In genomic region chr11:2388431-2389024, GRCh38 we compare ENCODE assay signal across 1 cellular context.
TF ChIP-seq lines count a peak whose summit lies in the region.

No MANE protein-coding gene starts in this region.

TF ChIP-seq in GM12878, 131 proteins besides CTCF, POLR2A, EP300 and RAD21:
- TF ChIP-seq LARP7 (IDR thresholded peaks at IDR 0.05) (no peak), ZNF687 (IDR thresholded peaks at IDR 0.05) (no peak), ATF7 (IDR thresholded peaks at IDR 0.05; ENCODE audit: low read depth) (no peak), RFX5 (IDR thresholded peaks at IDR 0.05; ENCODE audit: low read depth, low read length) (no peak), SMC3 (IDR thresholded peaks at IDR 0.05; ENCODE audit: borderline replicate concordance, low read length) (no peak), POLR2AphosphoS5 (IDR thresholded peaks at IDR 0.05; ENCODE audit: low read length) (no peak), ETV6 (conservative IDR thresholded peaks at IDR 0.05 in 1 of 2, IDR thresholded peaks at IDR 0.05 in 1 of 2; ENCODE audit: borderline replicate concordance in 1 of 2, low read depth in 1 of 2) (no peak), GATAD2B (conservative IDR thresholded peaks at IDR 0.05; ENCODE audit: low read depth) (no peak), E2F4 (IDR thresholded peaks at IDR 0.05; ENCODE audit: low read depth, low read length) (no peak), RCOR1 (conservative IDR thresholded peaks at IDR 0.05; ENCODE audit: low read depth, low read length) (no peak), FOXK2 (IDR thresholded peaks at IDR 0.05) (no peak), IRF4 (IDR thresholded peaks at IDR 0.05; ENCODE audit: low read depth, low read length) (no peak), MAX (IDR thresholded peaks at IDR 0.05; ENCODE audit: low read depth, low read length) (no peak), MTA2 (IDR thresholded peaks at IDR 0.05; ENCODE audit: low read depth) (no peak), TAF1 (IDR thresholded peaks at IDR 0.05; ENCODE audit: borderline replicate concordance, low read depth, low read length) (no peak), MYC (IDR thresholded peaks at IDR 0.05; ENCODE audit: insufficient read depth, insufficient read length, insufficient replicate concordance, low read length, severe bottlenecking) (no peak), IKZF1 (conservative IDR thresholded peaks at IDR 0.05) (no peak), STAT3 (IDR thresholded peaks at IDR 0.05; ENCODE audit: low read depth, low read length) (no peak), GABPA (IDR thresholded peaks at IDR 0.05; ENCODE audit: low read depth) (no peak)
TF ChIP-seq in GM12878: peak in this region for 0.
